In genomic region chr9:3397726-3398125, GRCh38 we compare ENCODE assay signal across 11 cellular contexts.
A peak's percentile ranks its signal among the peaks of the same experiment; 100 is the strongest.
DNase-seq lines count a peak whose midpoint lies in the region; ATAC-seq and TF ChIP-seq lines count a peak whose summit lies in the region.
"Had no signal": no experiment of that assay in that cellular context is flagged by ENCODE, and none has a peak within 500 bp of the region (broad histone marks: within the 10 kb centered on the region; RNA-seq: fewer than 3 reads in every experiment).

No MANE protein-coding gene starts in this region.

- no peak for TF ChIP-seq POLR2A in stomach (IDR thresholded peaks at IDR 0.05)

- no peaks in the 10 kb centered on the region for H3K9me3 Mint-ChIP-seq in activated CD4-positive, alpha-beta memory T cell treated with anti-CD3 and anti-CD28 coated beads for 36 hours
- no peaks in the 10 kb centered on the region for H3K9me3 Mint-ChIP-seq in activated CD4-positive, alpha-beta memory T cell treated with anti-CD3 and anti-CD28 coated beads, Interleukin-2, amount 10 ng/mL, durations not matched to agents 7 days and 5 days
- H3K9me3 Mint-ChIP-seq in naive thymus-derived CD8-positive, alpha-beta T cell: no peaks in the 10 kb centered on the region

- peaks cover 17% of the 10 kb centered on the region for H3K4me1 ChIP-seq in OCI-LY3 (ENCODE audit: low read length)
- peaks cover 0 to 12% (median 0%) of the 10 kb centered on the region in 4 donors for H3K4me1 ChIP-seq in stomach
- H3K4me1 ChIP-seq: upper lobe of left lung had no signal

- peak overlapping the region; percentile 43 for H3K4me3 ChIP-seq in OCI-LY3 (ENCODE audit: low read length)
- H3K4me3 ChIP-seq in stomach: no peak overlapping the region
- H3K4me3 ChIP-seq: mucosa of descending colon, upper lobe of left lung had no signal

- intact Hi-C loops in activated CD4-positive, alpha-beta memory T cell treated with anti-CD3 and anti-CD28 coated beads for 36 hours (cut with micrococcal nuclease): loop anchor here (1.0 kb wide), 1 partner anchor 11 kb away; no protein-coding TSS in a partner anchor
- intact Hi-C loops in stomach (cut with DNase I; ENCODE audit: low total_unique reads): no loop called here

- H3K4me1 Mint-ChIP-seq in activated CD4-positive, alpha-beta memory T cell treated with anti-CD3 and anti-CD28 coated beads for 36 hours (ENCODE audit: low read depth): peaks cover 15% of the 10 kb centered on the region
- H3K4me1 Mint-ChIP-seq in activated CD4-positive, alpha-beta memory T cell treated with anti-CD3 and anti-CD28 coated beads, Interleukin-2, amount 10 ng/mL, durations not matched to agents 7 days and 5 days: peaks cover 9% of the 10 kb centered on the region
- H3K4me1 Mint-ChIP-seq in naive thymus-derived CD8-positive, alpha-beta T cell: peaks cover 12 to 33% (median 29%) of the 10 kb centered on the region in 4 donors

- POLR2A ChIA-PET in activated CD4-positive, alpha-beta memory T cell treated with anti-CD3 and anti-CD28 coated beads for 36 hours (lab: Charles Lee): no interaction called here
- POLR2A ChIA-PET in activated CD4-positive, alpha-beta memory T cell treated with anti-CD3 and anti-CD28 coated beads, Interleukin-2, amount 10 ng/mL, durations not matched to agents 7 days and 5 days (lab: Charles Lee): no interaction called here
- POLR2A ChIA-PET in naive thymus-derived CD8-positive, alpha-beta T cell (lab: Charles Lee): no interaction called here

- 0 out of 2 replicates have a peak overlapping the region, but pooled peaks have one; percentile 64 for H2AFZ ChIP-seq in OCI-LY3 (ENCODE audit: low read depth, low read length)

- CTCF ChIA-PET in activated CD4-positive, alpha-beta memory T cell treated with anti-CD3 and anti-CD28 coated beads for 36 hours (lab: Charles Lee): no interaction called here
- CTCF ChIA-PET in activated CD4-positive, alpha-beta memory T cell treated with anti-CD3 and anti-CD28 coated beads, Interleukin-2, amount 10 ng/mL, durations not matched to agents 7 days and 5 days (lab: Charles Lee): no interaction called here

- WGBS in stomach, 5 donors: 85 to 95% (median 88%) methylated on average over 2 of the region's 2 CpGs

- H3K27me3 ChIP-seq in OCI-LY3 (ENCODE audit: low read depth, low read length) (no peaks in the 10 kb centered on the region), stomach (no peaks in the 10 kb centered on the region)
- H3K27me3 ChIP-seq: upper lobe of left lung had no signal

- H3K4me3 Mint-ChIP-seq in activated CD4-positive, alpha-beta memory T cell treated with anti-CD3 and anti-CD28 coated beads for 36 hours: no peak overlapping the region
- H3K4me3 Mint-ChIP-seq in activated CD4-positive, alpha-beta memory T cell treated with anti-CD3 and anti-CD28 coated beads, Interleukin-2, amount 10 ng/mL, durations not matched to agents 7 days and 5 days: no peak overlapping the region
- H3K4me3 Mint-ChIP-seq in naive thymus-derived CD8-positive, alpha-beta T cell: peak overlapping the region; percentile 60 to 84 (median 75)

- H3K4me2 ChIP-seq in OCI-LY3 (ENCODE audit: low read length): peak overlapping the region; percentile 61

- no peak overlapping the region; the same call in 1 of the 2 replicates for H3K9ac ChIP-seq in OCI-LY3 (ENCODE audit: low read length)

- H4K20me1 ChIP-seq in OCI-LY3 (ENCODE audit: insufficient read depth, low read length): no peaks in the 10 kb centered on the region

- TF ChIP-seq CTCF in OCI-LY3 (IDR thresholded peaks at IDR 0.05; ENCODE audit: low read depth, low read length) (no peak), stomach (IDR thresholded peaks at IDR 0.05) (no peak)

- no peak for DNase-seq in activated CD4-positive, alpha-beta memory T cell treated with anti-CD3 and anti-CD28 coated beads for 36 hours
- no peak for DNase-seq in activated CD4-positive, alpha-beta memory T cell treated with anti-CD3 and anti-CD28 coated beads, Interleukin-2, amount 10 ng/mL, durations not matched to agents 7 days and 5 days
- DNase-seq in naive thymus-derived CD8-positive, alpha-beta T cell: no peak
- no peak for DNase-seq in stomach
- no peak for DNase-seq in NCI-H146 treated with DMSO at 0.1 percent for 48 hours (lab: John Stamatoyannopoulos, UW; ENCODE audit: unreplicated experiment)
- DNase-seq: foreskin melanocyte, upper lobe of left lung had no signal

- no peaks in the 10 kb centered on the region for H3K27me3 Mint-ChIP-seq in activated CD4-positive, alpha-beta memory T cell treated with anti-CD3 and anti-CD28 coated beads for 36 hours
- no peaks in the 10 kb centered on the region for H3K27me3 Mint-ChIP-seq in activated CD4-positive, alpha-beta memory T cell treated with anti-CD3 and anti-CD28 coated beads, Interleukin-2, amount 10 ng/mL, durations not matched to agents 7 days and 5 days
- no peaks in the 10 kb centered on the region for H3K27me3 Mint-ChIP-seq in naive thymus-derived CD8-positive, alpha-beta T cell

- no peaks in the 10 kb centered on the region for H3K79me2 ChIP-seq in OCI-LY3 (ENCODE audit: low read length)

- no peaks in the 10 kb centered on the region for H3K9me3 ChIP-seq in OCI-LY3 (ENCODE audit: insufficient read depth, low read length)
- H3K9me3 ChIP-seq in stomach: no peaks in the 10 kb centered on the region
- H3K9me3 ChIP-seq: mucosa of descending colon, upper lobe of left lung had no signal

- H3K27ac Mint-ChIP-seq in activated CD4-positive, alpha-beta memory T cell treated with anti-CD3 and anti-CD28 coated beads for 36 hours: peak overlapping the region; percentile 56
- no peak overlapping the region for H3K27ac Mint-ChIP-seq in activated CD4-positive, alpha-beta memory T cell treated with anti-CD3 and anti-CD28 coated beads, Interleukin-2, amount 10 ng/mL, durations not matched to agents 7 days and 5 days
- H3K27ac Mint-ChIP-seq in naive thymus-derived CD8-positive, alpha-beta T cell: peak overlapping the region; percentile 75 to 95 (median 86)

- no peak for TF ChIP-seq EP300 in stomach (IDR thresholded peaks at IDR 0.05)

- peaks cover 16% of the 10 kb centered on the region for H3K36me3 Mint-ChIP-seq in activated CD4-positive, alpha-beta memory T cell treated with anti-CD3 and anti-CD28 coated beads for 36 hours
- peaks cover 18% of the 10 kb centered on the region for H3K36me3 Mint-ChIP-seq in activated CD4-positive, alpha-beta memory T cell treated with anti-CD3 and anti-CD28 coated beads, Interleukin-2, amount 10 ng/mL, durations not matched to agents 7 days and 5 days (ENCODE audit: low read depth)
- H3K36me3 Mint-ChIP-seq in naive thymus-derived CD8-positive, alpha-beta T cell: peaks cover 6 to 21% (median 15%) of the 10 kb centered on the region in 3 donors

- ATAC-seq in HG02610 (IDR thresholded peaks at IDR 0.05; ENCODE audit: unreplicated experiment) (peak; percentile 51), GM18861 (IDR thresholded peaks at IDR 0.05; ENCODE audit: unreplicated experiment) (no peak)
- ATAC-seq in naive thymus-derived CD8-positive, alpha-beta T cell: peak in 1 of 2 donors; percentile 7

- H3K36me3 ChIP-seq in OCI-LY3 (replicated peaks; ENCODE audit: low read depth, low read length) (no peaks in the 10 kb centered on the region), stomach (peaks cover 0 to 21% (median 10%) of the 10 kb centered on the region in 4 donors)

- H3K27ac ChIP-seq in OCI-LY3 (ENCODE audit: low read length) (peak overlapping the region; percentile 44), stomach (peak overlapping the region in 2 of 5 donors; percentile 6 to 31)

Comparison
In these comparisons a context has a peak if more than half of its experiments do, and no peak if none do; other contexts are left out.
1. H3K4me3 Mint-ChIP-seq: peak in naive thymus-derived CD8-positive, alpha-beta T cell (10 of 10); none in activated CD4-positive, alpha-beta memory T cell treated with anti-CD3 and anti-CD28 coated beads for 36 hours (single experiment) and activated CD4-positive, alpha-beta memory T cell treated with anti-CD3 and anti-CD28 coated beads, Interleukin-2, amount 10 ng/mL, durations not matched to agents 7 days and 5 days (single experiment).